ENCODE assay signal across 18 cellular contexts in genomic region chr16:51393381-51394005, GRCh38.
A peak's percentile ranks its signal among the peaks of the same experiment; 100 is the strongest.
DNase-seq lines count a peak whose midpoint lies in the region; ATAC-seq and TF ChIP-seq lines count a peak whose summit lies in the region.
"Had no signal": no experiment of that assay in that cellular context is flagged by ENCODE, and none has a peak within 500 bp of the region (broad histone marks: within the 10 kb centered on the region; RNA-seq: fewer than 3 reads in every experiment).

No MANE protein-coding gene starts in this region.

- no peak overlapping the region for H2BK5ac ChIP-seq in trophoblast cell (ENCODE audit: low read depth, low read length, poor library complexity)

- no peak for ATAC-seq in GM21786 (IDR thresholded peaks at IDR 0.05; ENCODE audit: unreplicated experiment)
- ATAC-seq: naive thymus-derived CD8-positive, alpha-beta T cell had no signal

- H3K4me1 ChIP-seq in ACC112 (ENCODE audit: control insufficient read depth, insufficient read depth, low read length, unreplicated experiment) (peaks cover 26% of the 10 kb centered on the region), HUES6 (ENCODE audit: control insufficient read depth, insufficient read depth, low read length) (peaks cover 37% of the 10 kb centered on the region), iPS-20b (ENCODE audit: insufficient read depth, low read length) (peaks cover 31% of the 10 kb centered on the region; the same call in 1 of the 2 replicates), trophoblast cell (ENCODE audit: control insufficient read depth in 1 of 2, insufficient read depth in 2 of 2, low read length in 2 of 2) (peaks cover 2 to 5% of the 10 kb centered on the region in 2 experiments)
- H3K4me1 ChIP-seq: prostate gland had no signal

- H3K79me1 ChIP-seq in trophoblast cell (ENCODE audit: low read length), result no peaks in the 10 kb centered on the region

- in situ Hi-C loops in astrocyte of the spinal cord (cut with HindIII; ENCODE audit: low sequenced_read_pairs), result no loop called here

- H3K27me3 ChIP-seq in ACC112 (ENCODE audit: insufficient read depth, low read length) (no peaks in the 10 kb centered on the region), HUES6 (ENCODE audit: control insufficient read depth, insufficient read depth, low read length) (no peaks in the 10 kb centered on the region), iPS-20b (ENCODE audit: insufficient read depth, low read length) (no peaks in the 10 kb centered on the region), trophoblast cell (ENCODE audit: insufficient read depth, low read length) (no peaks in the 10 kb centered on the region)
- H3K27me3 ChIP-seq: cardiac muscle cell had no signal

- H3K36me3 ChIP-seq in ACC112 (ENCODE audit: insufficient read depth, low read length) (no peaks in the 10 kb centered on the region), HUES6 (ENCODE audit: control insufficient read depth, insufficient read depth, low read length) (no peaks in the 10 kb centered on the region), iPS-20b (ENCODE audit: insufficient read depth, low read depth, low read length) (no peaks in the 10 kb centered on the region), trophoblast cell (ENCODE audit: control insufficient read depth in 1 of 2, insufficient read depth in 2 of 2, low read length in 2 of 2) (no peaks in the 10 kb centered on the region)
- H3K36me3 ChIP-seq: cardiac muscle cell, prostate gland had no signal

- TF ChIP-seq CTCF in astrocyte of the spinal cord (IDR thresholded peaks at IDR 0.05; ENCODE audit: low read depth, low read length), result no peak

- no peak overlapping the region for H3K18ac ChIP-seq in trophoblast cell (ENCODE audit: low read length)

- no peak overlapping the region for H2BK12ac ChIP-seq in trophoblast cell (ENCODE audit: low read length)

- no peak overlapping the region for H2BK120ac ChIP-seq in trophoblast cell (ENCODE audit: insufficient read depth, low read length, poor library complexity)

- no peak overlapping the region for H4K91ac ChIP-seq in trophoblast cell (ENCODE audit: low read depth, low read length)

- H3K14ac ChIP-seq in trophoblast cell (ENCODE audit: low read length), result no peak overlapping the region

- no peak overlapping the region for H4K12ac ChIP-seq in trophoblast cell (ENCODE audit: low read depth, low read length)

- H3K27ac ChIP-seq in ACC112 (ENCODE audit: low read depth, low read length), result peak overlapping the region; percentile 97
- peak overlapping the region; percentile 88 for H3K27ac ChIP-seq in HUES6 (ENCODE audit: low read depth, low read length)
- H3K27ac ChIP-seq in iPS-20b (ENCODE audit: low read length), result peak overlapping the region; percentile 84
- no peak overlapping the region for H3K27ac ChIP-seq in trophoblast cell (ENCODE audit: low read depth, low read length)
- H3K27ac ChIP-seq: cardiac muscle cell, prostate gland had no signal

- no peak overlapping the region for H3K23ac ChIP-seq in trophoblast cell (ENCODE audit: low read length)

- H3K9me3 ChIP-seq in HUES6 (ENCODE audit: control insufficient read depth, insufficient read depth, low read depth, low read length) (peaks cover 15% of the 10 kb centered on the region), iPS-20b (ENCODE audit: insufficient read depth, low read depth, low read length) (peaks cover 4% of the 10 kb centered on the region; the same call in 1 of the 2 replicates), trophoblast cell (ENCODE audit: insufficient read depth, low read depth, low read length) (no peaks in the 10 kb centered on the region)
- H3K9me3 ChIP-seq: prostate gland had no signal

- no peak overlapping the region for H3K4ac ChIP-seq in trophoblast cell (ENCODE audit: low read depth, low read length)

- H3K4me3 ChIP-seq in ACC112 (ENCODE audit: low read depth, low read length) (peak overlapping the region; percentile 31; the same call in 1 of the 2 replicates), HUES6 (ENCODE audit: low read depth, low read length) (peak overlapping the region; percentile 41; the same call in 1 of the 2 replicates), astrocyte of the spinal cord (ENCODE audit: low read depth, low read length) (no peak overlapping the region), iPS-20b (ENCODE audit: low read length) (peak overlapping the region; percentile 41; the same call in 1 of the 2 replicates), trophoblast cell (ENCODE audit: low read depth, low read length) (no peak overlapping the region)
- H3K4me3 ChIP-seq: cardiac muscle cell, prostate gland had no signal

- no peaks in the 10 kb centered on the region for H3K79me2 ChIP-seq in ACC112 (ENCODE audit: control insufficient read depth, insufficient read depth, low read length, unreplicated experiment)
- H3K79me2 ChIP-seq in trophoblast cell (ENCODE audit: control insufficient read depth, insufficient read depth, low read length, poor library complexity), result no peaks in the 10 kb centered on the region

- no peak overlapping the region for H2AK5ac ChIP-seq in trophoblast cell (ENCODE audit: low read length)

- no peak overlapping the region for H3K4me2 ChIP-seq in trophoblast cell (ENCODE audit: low read length)

- no peak overlapping the region for H4K8ac ChIP-seq in trophoblast cell (ENCODE audit: low read depth, low read length)

- H2AFZ ChIP-seq in ACC112 (ENCODE audit: low read length, unreplicated experiment) (peak overlapping the region; percentile 18), trophoblast cell (ENCODE audit: insufficient read depth, low read length, poor library complexity) (no peak overlapping the region)

- H3K9ac ChIP-seq in HUES6 (ENCODE audit: low read length) (no peak overlapping the region), iPS-20b (ENCODE audit: low read depth, low read length) (peak overlapping the region; percentile 42; the same call in 1 of the 2 replicates), trophoblast cell (ENCODE audit: low read length) (no peak overlapping the region)

- no CpG with 5 or more reads among the region's 2 CpGs for WGBS in trophoblast cell (ENCODE audit: extremely low coverage, insufficient coverage, insufficient read length)

- peak; percentile 15 for DNase-seq in astrocyte of the spinal cord (ENCODE audit: low read depth, low spot score)
- DNase-seq in epidermal melanocyte (ENCODE audit: insufficient read length, low spot score), result no peak
- no peak for DNase-seq in SW480 (ENCODE audit: low spot score)
- no peak for DNase-seq in trophoblast cell
- DNase-seq: activated CD4-positive, alpha-beta T cell treated with anti-CD3 and anti-CD28 coated beads for 48 hours; activated CD8-positive, alpha-beta memory T cell treated with anti-CD3 and anti-CD28 coated beads, Interleukin-2, amount 50 U/mL, for 48 hours; activated naive CD4-positive, alpha-beta T cell treated with anti-CD3 and anti-CD28 coated beads for 36 hours; CD4-positive, alpha-beta T cell; naive thymus-derived CD8-positive, alpha-beta T cell; NCI-H1694; stimulated activated naive CD4-positive, alpha-beta T cell treated with Interleukin-2 at 50 U/mL for 16 hours; T-helper 9 cell had no signal

Comparison
In these comparisons a context has a peak if more than half of its experiments do, and no peak if none do; other contexts are left out.
1. H3K4me3 ChIP-seq: peak in ACC112 (single experiment), HUES6 (single experiment) and iPS-20b (single experiment); none in astrocyte of the spinal cord (single experiment) and trophoblast cell (single experiment).